Comparison of ENCODE assay signal across 16 cellular contexts in genomic region chrX:259692-260355, GRCh38. TPM values are rescaled to one million over a fixed set of nuclear protein-coding genes. Genes with fewer than 3 reads are reported as not detected.
DNase-seq lines count a peak whose midpoint lies in the region; ATAC-seq lines count a peak whose summit lies in the region.
"Had no signal": no experiment of that assay in that cellular context is flagged by ENCODE, and none has a peak within 500 bp of the region (broad histone marks: within the 10 kb centered on the region; RNA-seq: fewer than 3 reads in every experiment).

No MANE protein-coding gene starts in this region.

- no peaks in the 10 kb centered on the region for H3K27me3 Mint-ChIP-seq in T-helper 17 cell

- no peaks in the 10 kb centered on the region for H3K9me3 ChIP-seq in T-helper 17 cell (ENCODE audit: control insufficient read depth, low read length, poor library complexity, severe bottlenecking)

- H3K36me3 Mint-ChIP-seq in T-helper 17 cell (ENCODE audit: low read depth), result no peaks in the 10 kb centered on the region

- peak; percentile 63 for ATAC-seq in GM19395 (IDR thresholded peaks at IDR 0.05; ENCODE audit: unreplicated experiment)
- ATAC-seq in T-helper 17 cell, result no peak
- ATAC-seq in left lobe of liver, result no peak
- no peak for ATAC-seq in GM18907 (IDR thresholded peaks at IDR 0.05; ENCODE audit: unreplicated experiment)
- no peak for ATAC-seq in HG03571 (IDR thresholded peaks at IDR 0.05; ENCODE audit: unreplicated experiment)
- ATAC-seq: right cardiac atrium had no signal

- no peak overlapping the region for H3K27ac Mint-ChIP-seq in T-helper 17 cell
- H3K27ac Mint-ChIP-seq: activated naive CD4-positive, alpha-beta T cell treated with anti-CD3 and anti-CD28 coated beads for 36 hours had no signal

- H3K4me3 Mint-ChIP-seq in T-helper 17 cell, result peak overlapping the region; percentile 39
- H3K4me3 Mint-ChIP-seq: activated naive CD4-positive, alpha-beta T cell treated with anti-CD3 and anti-CD28 coated beads for 36 hours; nephron had no signal

- DNase-seq in 8988T (peak; percentile 65), T-helper 17 cell (no peak), left lobe of liver (ENCODE audit: low spot score) (peak; percentile 36), NCI-H748 treated with DMSO at 0.1 percent for 48 hours (lab: John Stamatoyannopoulos, UW) (no peak), SW480 (ENCODE audit: low spot score) (no peak)
- DNase-seq: activated CD4-positive, alpha-beta T cell treated with anti-CD3 and anti-CD28 coated beads, Interleukin-2, amount 50 U/mL, for 1 hour; activated naive CD4-positive, alpha-beta T cell treated with anti-CD3 and anti-CD28 coated beads for 36 hours; AML-193; glutamatergic neuron; right cardiac atrium; stimulated activated CD4-positive, alpha-beta T cell treated with anti-CD3 and anti-CD28 coated beads, Interleukin-4, amount 100 ng/mL, for 1 hour; stimulated activated naive CD4-positive, alpha-beta T cell had no signal

- no peaks in the 10 kb centered on the region for H3K4me1 Mint-ChIP-seq in T-helper 17 cell

RNA-seq across cellular contexts. Expression of gene PLCXD1, which starts 21.4 kb away (rescaled TPM):
- total RNA-seq in T-helper 17 cell (10 to 100 TPM; 13.0 to 17.9 TPM), left lobe of liver (11.4 TPM)

RNA-seq across cellular contexts. Expression of gene GTPBP6, which starts 58.8 kb away (rescaled TPM):
- total RNA-seq in T-helper 17 cell (10 to 100 TPM; 67.7 to 69.0 TPM), left lobe of liver (31.7 TPM)

Comparison
In these comparisons a context has a peak if more than half of its experiments do, and no peak if none do; other contexts are left out.
1. DNase-seq: peak in 8988T (single experiment) and left lobe of liver (single experiment); none in T-helper 17 cell (0 of 3), NCI-H748 treated with DMSO at 0.1 percent for 48 hours (single experiment) and SW480 (single experiment).